ENCODE assay signal across 9 cellular contexts in genomic region chr6:155493694-155494143, GRCh38. TPM values are rescaled to one million over a fixed set of nuclear protein-coding genes. Genes with fewer than 3 reads are reported as not detected.
A peak's percentile ranks its signal among the peaks of the same experiment; 100 is the strongest.
DNase-seq lines count a peak whose midpoint lies in the region; ATAC-seq, FAIRE-seq and TF ChIP-seq lines count a peak whose summit lies in the region.
"Had no signal": no experiment of that assay in that cellular context is flagged by ENCODE, and none has a peak within 500 bp of the region (broad histone marks: within the 10 kb centered on the region; RNA-seq: fewer than 3 reads in every experiment).

No MANE protein-coding gene starts in this region.

- H3K36me3 ChIP-seq in Karpas-422 (ENCODE audit: insufficient read depth, low read length) (no peaks in the 10 kb centered on the region), mesodermal cell (ENCODE audit: control insufficient read depth, insufficient read depth, low read length) (no peaks in the 10 kb centered on the region)

- H3K27ac Mint-ChIP-seq in CD14-positive monocyte: no peak overlapping the region

- no peaks in the 10 kb centered on the region for H3K79me2 ChIP-seq in Karpas-422 (ENCODE audit: low read length)

- H3K4me3 Mint-ChIP-seq in CD14-positive monocyte: no peak overlapping the region

- intact Hi-C loops in CD14-positive monocyte (cut with micrococcal nuclease): no loop called here

- H4K20me1 ChIP-seq in Karpas-422 (ENCODE audit: insufficient read depth, low read depth, low read length): no peaks in the 10 kb centered on the region

- peaks cover 3% of the 10 kb centered on the region; the same call in 1 of the 2 replicates for H3K27me3 ChIP-seq in Karpas-422 (ENCODE audit: low read length)

- H3K27ac ChIP-seq in Karpas-422 (ENCODE audit: low read length) (no peak overlapping the region), mesodermal cell (ENCODE audit: low read depth, low read length, severe bottlenecking) (peak overlapping the region; percentile 89)

- peaks cover 0 to 8% (median 4%) of the 10 kb centered on the region in 7 donors for H3K9me3 Mint-ChIP-seq in CD14-positive monocyte

- H3K4me2 ChIP-seq in Karpas-422 (ENCODE audit: low read depth, low read length, poor library complexity, severe bottlenecking): no peak overlapping the region

- no peaks in the 10 kb centered on the region for H3K9me2 ChIP-seq in Karpas-422 (replicated peaks; ENCODE audit: insufficient read depth, low read length)

- H3K9me3 ChIP-seq in Karpas-422 (ENCODE audit: low read length) (no peaks in the 10 kb centered on the region), mesodermal cell (ENCODE audit: control insufficient read depth, low read length) (peaks cover 7% of the 10 kb centered on the region)

- no peaks in the 10 kb centered on the region for H3K36me3 Mint-ChIP-seq in CD14-positive monocyte

- TF ChIP-seq CTCF in CD14-positive monocyte (IDR thresholded peaks at IDR 0.05): no peak

- no peak overlapping the region for H3K4me3 ChIP-seq in Karpas-422 (ENCODE audit: low read length)
- no peak overlapping the region for H3K4me3 ChIP-seq in mesodermal cell (ENCODE audit: extremely low read depth, insufficient read depth, low read length, poor library complexity, severe bottlenecking)

- H3K27me3 Mint-ChIP-seq in CD14-positive monocyte (ENCODE audit: low read depth in 3 of 3): peaks cover 0 to 1% (median 1%) of the 10 kb centered on the region in 3 donors

- WGBS in mesodermal cell (ENCODE audit: insufficient coverage in 2 of 2), 2 experiments: 56% methylated on average over 3 of the region's 4 CpGs; no CpG with 5 or more reads in 1 of the 2 experiments

- peaks cover 9% of the 10 kb centered on the region for H3K4me1 Mint-ChIP-seq in CD14-positive monocyte

- TF ChIP-seq POLR2A in GM12892 (IDR thresholded peaks at IDR 0.05; ENCODE audit: low read depth, low read length): no peak

- ATAC-seq in GM21737 (IDR thresholded peaks at IDR 0.05; ENCODE audit: unreplicated experiment): peak; percentile 95

- H2AFZ ChIP-seq in Karpas-422 (ENCODE audit: low read length): no peak overlapping the region

- no peak overlapping the region for H3K9ac ChIP-seq in Karpas-422 (ENCODE audit: low read length)

- H3K4me1 ChIP-seq in Karpas-422 (ENCODE audit: low read length): peaks cover 16% of the 10 kb centered on the region
- H3K4me1 ChIP-seq in mesodermal cell (ENCODE audit: control insufficient read depth, insufficient read depth, low read length, poor library complexity, severe bottlenecking): peaks cover 24% of the 10 kb centered on the region

- FAIRE-seq in GM12892 (lab: Jason Lieb, UNC): peak; percentile 93

- DNase-seq in GM12892 (ENCODE audit: insufficient read length): peak; percentile 7
- peak; percentile 54 for DNase-seq in Karpas-422
- peak; percentile 74 for DNase-seq in brain pericyte (ENCODE audit: low read depth, low spot score)
- no peak for DNase-seq in NCI-H748 (lab: John Stamatoyannopoulos, UW; ENCODE audit: unreplicated experiment)
- DNase-seq in CD14-positive monocyte (ENCODE audit: low spot score): no peak
- DNase-seq in cerebellar nuclear complex (lab: John Stamatoyannopoulos, UW): no peak

RNA-seq across cellular contexts. Expression of gene NOX3, which starts 38.1 kb away (rescaled TPM):
- polyA plus RNA-seq in GM12892 (2012; ENCODE audit: missing spikeins): not detected
- not detected in 2 replicates for total RNA-seq in Karpas-422 (2014; rRNA removed; shearing (Covaris generic); ENCODE audit: low replicate concordance)
- polyA plus RNA-seq in mesodermal cell (2013, experiment 1 of 2): 0.18 TPM
- 0.40 TPM for polyA plus RNA-seq in mesodermal cell (2013, experiment 2 of 2)
- polyA plus RNA-seq in CD14-positive monocyte: not detected
- total RNA-seq: activated CD8-positive, alpha-beta memory T cell treated with anti-CD3 and anti-CD28 coated beads for 36 hours had no signal

Comparison
In these comparisons a context has a peak if more than half of its experiments do, and no peak if none do; other contexts are left out.
1. DNase-seq: peak in GM12892 (single experiment), Karpas-422 (single experiment) and brain pericyte (single experiment); none in NCI-H748 (single experiment), CD14-positive monocyte (single experiment) and cerebellar nuclear complex (0 of 2).